Comparison of ENCODE assay signal across 15 cellular contexts in genomic region chr6:70823651-70824050, GRCh38.
"Had no signal": no experiment of that assay in that cellular context is flagged by ENCODE, and none has a peak within 500 bp of the region (broad histone marks: within the 10 kb centered on the region; RNA-seq: fewer than 3 reads in every experiment).

No MANE protein-coding gene starts in this region.

- ATAC-seq: activated CD4-positive, alpha-beta T cell treated with anti-CD3 and anti-CD28 coated beads for 36 hours; left colon; naive thymus-derived CD4-positive, alpha-beta T cell had no signal

- DNase-seq: activated CD4-positive, alpha-beta memory T cell treated with anti-CD3 and anti-CD28 coated beads, Interleukin-2, amount 10 ng/mL, durations not matched to agents 7 days and 5 days; activated CD4-positive, alpha-beta T cell treated with anti-CD3 and anti-CD28 coated beads for 36 hours; activated gamma-delta T cell; activated T-cell treated with anti-CD3 and anti-CD28 coated beads, Interleukin-2, amount 50 U/mL, for 48 hours; amygdala; brain microvascular endothelial cell; dermis blood vessel endothelial cell; endodermal cell; left colon; naive thymus-derived CD4-positive, alpha-beta T cell; retina; stimulated activated CD4-positive, alpha-beta T cell treated with anti-CD3 and anti-CD28 coated beads, Interleukin-15, amount 100 ng/mL, for 24 hours; stimulated activated CD4-positive, alpha-beta T cell treated with anti-CD3 and anti-CD28 coated beads, Interleukin-4, amount 100 ng/mL, for 4 hours; stomach; WERI-Rb-1 had no signal
